In the genomic region with DNA sequence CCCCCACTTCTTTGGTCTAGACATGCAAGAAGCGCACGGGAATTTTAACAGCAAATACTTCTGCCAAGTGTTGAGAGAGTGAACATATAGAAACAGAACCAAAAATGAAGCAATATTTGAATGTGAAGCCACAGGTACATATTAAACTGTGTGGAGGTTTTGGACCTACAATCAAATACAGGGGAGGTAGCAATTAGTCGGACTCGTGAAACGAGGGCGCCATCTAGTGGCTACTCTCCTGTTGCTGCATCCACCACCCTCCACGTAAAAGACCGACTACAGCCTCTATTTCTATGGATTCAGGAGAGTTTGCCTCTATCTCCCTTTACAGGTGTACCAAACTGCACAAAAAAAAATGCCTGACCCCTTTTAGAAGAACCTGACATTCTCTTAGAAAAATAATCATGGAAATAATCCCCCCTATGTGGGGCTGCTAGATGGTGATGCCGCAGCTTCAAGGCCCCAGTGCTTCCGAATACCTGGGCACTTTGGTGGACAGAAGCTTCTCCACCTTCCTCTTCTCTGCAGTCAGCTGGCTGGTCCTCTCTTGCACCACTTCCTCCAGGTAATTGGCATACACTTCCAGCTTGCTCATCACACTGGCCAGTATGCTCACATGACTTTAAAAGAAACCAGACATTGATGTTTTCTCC, we compare ENCODE assay signal across 8 cellular contexts. TPM values are rescaled to one million over a fixed set of nuclear protein-coding genes. Genes with fewer than 3 reads are reported as not detected.
A peak's percentile ranks its signal among the peaks of the same experiment; 100 is the strongest.
DNase-seq lines count a peak whose midpoint lies in the region; ATAC-seq and TF ChIP-seq lines count a peak whose summit lies in the region.

No MANE protein-coding gene starts in this region.

- H3K36me3 ChIP-seq in MG63 (no peaks in the 10 kb centered on the region), sigmoid colon (no peaks in the 10 kb centered on the region)

- peak in 3 of 4 experiments; percentile 62 to 90 (median 68) for TF ChIP-seq CTCF in sigmoid colon (IDR thresholded peaks at IDR 0.05)

- no peak overlapping the region for H3K4me3 ChIP-seq in MG63
- no peak overlapping the region for H3K4me3 ChIP-seq in right cardiac atrium (ENCODE audit: low read length)
- no peak overlapping the region for H3K4me3 ChIP-seq in sigmoid colon

- H3K27me3 ChIP-seq in MG63 = no peaks in the 10 kb centered on the region
- H3K27me3 ChIP-seq in right cardiac atrium (ENCODE audit: control insufficient read depth, insufficient read depth) = no peaks in the 10 kb centered on the region
- H3K27me3 ChIP-seq in sigmoid colon = peaks cover 0 to 9% (median 0%) of the 10 kb centered on the region in 3 donors

- ATAC-seq in GM21825 (IDR thresholded peaks at IDR 0.05; ENCODE audit: unreplicated experiment) (peak; percentile 64), right cardiac atrium (peak; percentile 87 to 90)

- 27% methylated on average over 10 of the region's 10 CpGs for WGBS in right cardiac atrium
- WGBS in sigmoid colon, 2 donors = 29% methylated on average over 10 of the region's 10 CpGs

- H3K9me3 ChIP-seq in MG63 (no peaks in the 10 kb centered on the region), right cardiac atrium (ENCODE audit: control insufficient read depth, low read length) (no peaks in the 10 kb centered on the region), sigmoid colon (no peaks in the 10 kb centered on the region)

- intact Hi-C loops in right cardiac atrium (cut with DNase I) (loop anchor here in 1 of 4 donors (10.0 kb wide), 1 partner anchor 120 kb away; no protein-coding TSS in a partner anchor), sigmoid colon (cut with DNase I) (loop anchor here (2.0 kb wide), 1 partner anchor 130 kb away; no protein-coding TSS in a partner anchor)

- H3K4me1 ChIP-seq in right cardiac atrium (ENCODE audit: control insufficient read depth, insufficient read depth, low read length) = no peaks in the 10 kb centered on the region
- no peaks in the 10 kb centered on the region for H3K4me1 ChIP-seq in sigmoid colon

- H3K27ac ChIP-seq in right cardiac atrium (ENCODE audit: low read length) = no peak overlapping the region
- no peak overlapping the region for H3K27ac ChIP-seq in sigmoid colon

- DNase-seq in DMS79 treated with DMSO at 0.1 percent for 48 hours (lab: John Stamatoyannopoulos, UW) (peak; percentile 13), MG63 (peak; percentile 46), T-helper 1 cell (peak; percentile 34 to 72 (median 63)), amygdala (lab: John Stamatoyannopoulos, UW) (peak in 53 of 56 donors; percentile 4 to 89 (median 45)), right cardiac atrium (peak; percentile 79 to 92 (median 86)), sigmoid colon (peak; percentile 81), T1000 (lab: John Stamatoyannopoulos, UW) (no peak)

- TF ChIP-seq EP300 in sigmoid colon (IDR thresholded peaks at IDR 0.05) = no peak

- no peak for TF ChIP-seq POLR2A in sigmoid colon (IDR thresholded peaks at IDR 0.05)

RNA-seq across cellular contexts. Expression of a gene that starts 31.7 kb away (rescaled TPM):
- not detected in 2 replicates for total RNA-seq in MG63 (2014; rRNA removed; shearing (Covaris generic); ENCODE audit: low replicate concordance)
- total RNA-seq in right cardiac atrium (not detected), sigmoid colon (not detected)
- polyA plus RNA-seq in right cardiac atrium (not detected), sigmoid colon (not detected)

RNA-seq across cellular contexts. Expression of a gene that starts 59.0 kb away (rescaled TPM):
- 3.2 and 6.5 TPM in 2 replicates for total RNA-seq in MG63 (2014; rRNA removed; shearing (Covaris generic); ENCODE audit: low replicate concordance)
- total RNA-seq in right cardiac atrium (10 to 100 TPM in 1 of 4 donors, 1 to 10 TPM in 3; 6.9 to 10.2 (median 8.0) TPM), sigmoid colon (1 to 10 TPM; 5.3 to 9.4 (median 7.4) TPM)
- polyA plus RNA-seq in right cardiac atrium (7.2 TPM), sigmoid colon (10 to 100 TPM; 15.6 to 96.8 (median 35.4) TPM)
